ENCODE assay signal across 6 cellular contexts in the genomic region with DNA sequence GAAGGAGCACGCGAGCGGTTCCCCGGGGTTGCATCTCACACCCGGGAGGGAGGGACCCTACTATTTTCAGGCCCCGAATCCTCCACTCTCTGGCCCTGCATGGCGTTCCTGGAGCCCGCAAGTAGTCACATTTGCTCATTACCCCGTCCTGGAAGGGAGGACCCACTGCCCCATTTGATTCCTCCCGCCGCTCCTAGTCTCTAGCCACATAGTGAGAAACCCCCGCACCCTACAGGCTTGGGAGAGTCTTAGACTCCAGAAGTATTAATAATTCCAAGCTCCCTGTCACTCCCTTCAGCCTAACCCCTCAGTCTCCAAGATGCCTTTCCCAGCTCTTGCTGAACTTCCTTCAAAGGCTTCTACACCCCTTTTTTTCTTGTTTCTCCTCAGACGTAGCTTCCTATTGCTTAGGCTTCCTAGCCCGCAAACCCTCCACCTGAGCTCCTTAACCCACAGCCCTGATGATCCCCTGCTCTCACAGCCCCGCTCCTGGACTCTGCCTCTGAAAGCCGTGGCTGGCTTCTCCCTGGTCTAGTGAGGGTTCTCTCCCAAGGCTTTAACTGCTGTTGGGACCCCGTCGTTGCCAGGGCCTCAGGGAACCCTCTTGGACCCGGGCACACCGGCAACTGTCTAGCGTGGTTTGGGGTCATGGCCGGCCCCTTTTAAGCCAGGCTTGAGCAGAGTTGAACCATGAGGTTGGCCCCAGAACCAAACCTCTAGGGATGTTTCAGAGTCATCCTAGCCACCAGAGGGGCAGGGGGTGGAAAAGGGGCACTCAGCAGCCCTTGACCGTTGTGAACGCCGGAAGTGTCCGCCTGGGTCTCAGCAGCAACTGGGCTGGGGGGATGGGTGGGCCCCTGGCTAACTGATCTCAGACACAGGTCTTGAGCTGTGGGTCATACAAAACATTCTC. TPM values are rescaled to one million over a fixed set of nuclear protein-coding genes. Genes with fewer than 3 reads are reported as not detected.
DNase-seq lines count a peak whose midpoint lies in the region; ATAC-seq and TF ChIP-seq lines count a peak whose summit lies in the region.

No MANE protein-coding gene starts in this region.

- H3K4me2 ChIP-seq in PC-3 (ENCODE audit: low read length), result peak overlapping the region; percentile 87

- TF ChIP-seq CTCF in GM06990 (IDR thresholded peaks at IDR 0.05; ENCODE audit: insufficient read depth, low read length, poor library complexity, severe bottlenecking), result no peak
- TF ChIP-seq CTCF in PC-3 (conservative IDR thresholded peaks at IDR 0.05; ENCODE audit: low read depth, low read length), result no peak

- intact Hi-C loops in PC-3 (cut with micrococcal nuclease), result no loop called here

- H3K4me1 ChIP-seq in PC-3 (ENCODE audit: insufficient read depth, low read length), result peaks cover 2% of the 10 kb centered on the region; the same call in 1 of the 2 replicates

- H3K36me3 ChIP-seq in GM06990 (ENCODE audit: control insufficient read depth, insufficient read depth, low read length) (peaks cover 11% of the 10 kb centered on the region), PC-3 (ENCODE audit: low read depth, low read length) (no peaks in the 10 kb centered on the region)

- H3K79me2 ChIP-seq in PC-3 (ENCODE audit: low read length), result peaks cover 27% of the 10 kb centered on the region

- H3K9ac ChIP-seq in PC-3 (ENCODE audit: low read length), result peak overlapping the region; percentile 84

- peak overlapping the region; percentile 86 for H2AFZ ChIP-seq in PC-3 (ENCODE audit: low read length)

- no peaks in the 10 kb centered on the region for H3K9me3 ChIP-seq in PC-3 (ENCODE audit: low read length)

- H3K27me3 ChIP-seq in GM06990 (replicated peaks; ENCODE audit: control insufficient read depth, insufficient read depth, low read length) (no peaks in the 10 kb centered on the region), PC-3 (ENCODE audit: low read length) (no peaks in the 10 kb centered on the region)

- H3K27ac ChIP-seq in PC-3 (ENCODE audit: low read length), result peak overlapping the region; percentile 96
- H3K27ac ChIP-seq in substantia nigra (ENCODE audit: low read depth, low read length, poor library complexity, severe bottlenecking), result peak overlapping the region; percentile 85

- no peaks in the 10 kb centered on the region for H3F3A ChIP-seq in PC-3 (ENCODE audit: low read length, unreplicated experiment)

- H3K4me3 ChIP-seq in GM06990 (replicated peaks; ENCODE audit: low read depth, low read length), result peak overlapping the region; percentile 98
- peak overlapping the region; percentile 98 for H3K4me3 ChIP-seq in PC-3 (ENCODE audit: low read length)

- POLR2A ChIA-PET in PC-3 (lab: Charles Lee; ENCODE audit: unreplicated experiment), result interaction anchor here (0.9 to 1.1 kb wide), 2 partner anchors 49 to 77 kb away, joined by 3 to 6 read pairs; a partner anchor contains a TSS

- TSS peak; percentile 38 for BruUV-seq in PC-3 (replicated peaks; lab: Mats Ljungman, UMichigan)

- no peaks in the 10 kb centered on the region for H3K9me2 ChIP-seq in PC-3 (replicated peaks; ENCODE audit: low read length)

- DNase-seq in GM06990 (ENCODE audit: extremely low read depth, insufficient read length) (no peak), PC-3 (peak; percentile 19), fibroblast of peridontal ligament (ENCODE audit: extremely low read depth) (peak; percentile 22), substantia nigra (lab: John Stamatoyannopoulos, UW) (peak in 2 of 49 donors; percentile 52 to 53), NCI-H446 treated with DMSO at 0.1 percent for 48 hours (lab: John Stamatoyannopoulos, UW) (no peak)

- CTCF ChIA-PET in PC-3 (lab: Charles Lee), result interaction anchor here (1.1 kb wide), 2 partner anchors 34 to 42 kb away, joined by 3 read pairs; no protein-coding TSS in a partner anchor

- ATAC-seq in PC-3 (peak; percentile 5), HG03039 (IDR thresholded peaks at IDR 0.05; ENCODE audit: unreplicated experiment) (no peak)

- H4K20me1 ChIP-seq in PC-3 (ENCODE audit: low read length), result no peaks in the 10 kb centered on the region

RNA-seq across cellular contexts. Expression of a gene that starts 0.9 kb away (rescaled TPM):
- total RNA-seq in PC-3 (2014; rRNA removed), result 49.1 and 55.7 TPM in 2 replicates

RNA-seq across cellular contexts. Expression of a gene that starts 29.6 kb away (rescaled TPM):
- total RNA-seq in PC-3 (2014; rRNA removed), result not detected in 2 replicates

RNA-seq across cellular contexts. Expression of a gene that starts 30.0 kb away (rescaled TPM):
- 18.0 and 23.2 TPM in 2 replicates for total RNA-seq in PC-3 (2014; rRNA removed)

RNA-seq across cellular contexts. Expression of a gene that starts 49.0 kb away (rescaled TPM):
- total RNA-seq in PC-3 (2014; rRNA removed), result 36.9 and 51.3 TPM in 2 replicates

RNA-seq across cellular contexts. Expression of a gene that starts 49.2 kb away (rescaled TPM):
- total RNA-seq in PC-3 (2014; rRNA removed), result 43.9 and 47.4 TPM in 2 replicates

Comparison
In these comparisons a context has a peak if more than half of its experiments do, and no peak if none do; other contexts are left out.
1. DNase-seq: peak in PC-3 (single experiment) and fibroblast of peridontal ligament (single experiment); none in GM06990 (single experiment) and NCI-H446 treated with DMSO at 0.1 percent for 48 hours (single experiment).